Comparison of ENCODE assay signal across 8 cellular contexts in genomic region chr12:47758834-47759690, GRCh38. TPM values are rescaled to one million over a fixed set of nuclear protein-coding genes. Genes with fewer than 3 reads are reported as not detected.
DNase-seq lines count a peak whose midpoint lies in the region; ATAC-seq and TF ChIP-seq lines count a peak whose summit lies in the region.

Gene RAPGEF3, minus strand, starts transcription at chr12:47758880. Its CDS starts 324 bp downstream, at chr12:47758556.

- peaks cover 32% of the 10 kb centered on the region for H3K4me1 ChIP-seq in mucosa of descending colon (ENCODE audit: low read depth)

- intact Hi-C loops in mucosa of descending colon (cut with DNase I, micrococcal nuclease), result no loop called here

- TF ChIP-seq CTCF in epithelial cell of proximal tubule (conservative IDR thresholded peaks at IDR 0.05; ENCODE audit: low read depth, low read length) (peak; percentile 48), mucosa of descending colon (IDR thresholded peaks at IDR 0.05) (peak; percentile 12)

- H3K9me3 ChIP-seq in mucosa of descending colon, result no peaks in the 10 kb centered on the region

- DNase-seq in AG20443 (ENCODE audit: low spot score) (peak; percentile 96), NOMO-1 (lab: John Stamatoyannopoulos, UW; ENCODE audit: unreplicated experiment in 2 of 2) (peak; percentile 73 to 74), epithelial cell of proximal tubule (ENCODE audit: low read depth) (no peak), mucosa of descending colon (peak; percentile 87 to 89 (median 89))
- peak; percentile 77 for DNase-seq in activated T-cell treated with anti-CD3 and anti-CD28 coated beads, Interleukin-2, amount 50 U/mL, for 1 hour
- DNase-seq in stimulated activated CD8-positive, alpha-beta memory T cell treated with anti-CD3 and anti-CD28 coated beads, Interleukin-4, amount 100 ng/mL, for 48 hours, result peak; percentile 78

- no peaks in the 10 kb centered on the region for H3K36me3 ChIP-seq in mucosa of descending colon (ENCODE audit: low read depth)

- H3K4me3 ChIP-seq in epithelial cell of proximal tubule (ENCODE audit: low read depth, low read length) (peak within 1 kb of the TSS; percentile 86), mucosa of descending colon (peak within 1 kb of the TSS; percentile 16)

- ATAC-seq in GM18868 (IDR thresholded peaks at IDR 0.05; ENCODE audit: unreplicated experiment), result peak; percentile 37
- peak; percentile 64 for ATAC-seq in HG03432 (IDR thresholded peaks at IDR 0.05; ENCODE audit: unreplicated experiment)
- peak; percentile 85 for ATAC-seq in mucosa of descending colon

RNA-seq across cellular contexts. Expression of gene RAPGEF3, which starts in this region (rescaled TPM):
- 8.5 and 102 TPM in 2 replicates for total RNA-seq in epithelial cell of proximal tubule
- total RNA-seq in mucosa of descending colon, result 10 to 100 TPM in 2 of 3 donors, 1 to 10 TPM in 1; 9.5 to 15.6 (median 11.4) TPM
